Comparison of ENCODE assay signal across 8 cellular contexts in the genomic region with DNA sequence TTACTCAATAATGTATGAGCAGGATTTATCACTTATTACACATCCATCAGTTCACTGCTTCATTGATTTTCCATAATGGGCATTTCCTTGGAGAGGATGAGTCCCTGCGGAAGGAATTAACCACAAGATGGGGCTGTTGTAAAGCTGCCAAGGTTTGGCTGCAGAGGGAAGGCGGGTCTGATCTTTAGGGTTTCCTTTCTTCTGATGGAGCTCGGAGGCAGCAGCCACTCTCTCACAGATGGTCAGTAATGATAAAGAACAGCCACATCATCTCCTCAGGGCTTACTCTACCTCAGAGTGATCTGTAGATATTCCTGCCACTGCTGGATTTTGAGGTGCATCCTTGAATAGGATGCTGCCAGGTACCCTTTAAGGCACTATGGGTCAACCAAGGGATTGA.
A peak's percentile ranks its signal among the peaks of the same experiment; 100 is the strongest.
DNase-seq lines count a peak whose midpoint lies in the region; ATAC-seq and TF ChIP-seq lines count a peak whose summit lies in the region.

No MANE protein-coding gene starts in this region.

- H3K4me1 ChIP-seq in mucosa of descending colon (ENCODE audit: low read depth): peaks cover 12% of the 10 kb centered on the region

- H3K27me3 Mint-ChIP-seq in brain: no peaks in the 10 kb centered on the region

- peaks cover 4% of the 10 kb centered on the region for H3K4me1 Mint-ChIP-seq in brain

- no peaks in the 10 kb centered on the region for H3K36me3 ChIP-seq in mucosa of descending colon (ENCODE audit: low read depth)

- intact Hi-C loops in mucosa of descending colon (cut with DNase I, micrococcal nuclease): no loop called here

- H3K27ac Mint-ChIP-seq in brain: peak overlapping the region in 3 of 5 experiments; percentile 58 to 69 (median 59)

- peaks cover 54% of the 10 kb centered on the region for H3K36me3 Mint-ChIP-seq in brain

- DNase-seq in NCI-H345 (lab: John Stamatoyannopoulos, UW) (peak; percentile 28), NCI-H345 treated with DMSO at 0.1 percent for 48 hours (lab: John Stamatoyannopoulos, UW; ENCODE audit: unreplicated experiment) (no peak), NCI-H146 treated with DMSO at 0.1 percent for 48 hours (lab: John Stamatoyannopoulos, UW; ENCODE audit: unreplicated experiment) (peak; percentile 15), mucosa of descending colon (peak in 1 of 3 donors; percentile 57)
- DNase-seq in effector CD4-positive, alpha-beta T cell: no peak

- H3K9me3 Mint-ChIP-seq in brain: no peaks in the 10 kb centered on the region

- H3K4me3 Mint-ChIP-seq in brain: no peak overlapping the region

- no peak overlapping the region for H3K4me3 ChIP-seq in mucosa of descending colon

- ATAC-seq in mucosa of descending colon (peak; percentile 54), HG03439 (IDR thresholded peaks at IDR 0.05; ENCODE audit: unreplicated experiment) (no peak), HG02588 (IDR thresholded peaks at IDR 0.05; ENCODE audit: unreplicated experiment) (no peak)

- no peaks in the 10 kb centered on the region for H3K9me3 ChIP-seq in mucosa of descending colon

- TF ChIP-seq CTCF in brain (conservative IDR thresholded peaks at IDR 0.05) (peak; percentile 60 to 66), mucosa of descending colon (IDR thresholded peaks at IDR 0.05) (no peak)

Comparison
In these comparisons a context has a peak if more than half of its experiments do, and no peak if none do; other contexts are left out.
1. DNase-seq: peak in NCI-H345 (single experiment) and NCI-H146 treated with DMSO at 0.1 percent for 48 hours (single experiment); none in NCI-H345 treated with DMSO at 0.1 percent for 48 hours (single experiment) and effector CD4-positive, alpha-beta T cell (single experiment).